Comparison of ENCODE assay signal across 12 cellular contexts in genomic region chr17:81889602-81890001, GRCh38. TPM values are rescaled to one million over a fixed set of nuclear protein-coding genes. Genes with fewer than 3 reads are reported as not detected.
DNase-seq lines count a peak whose midpoint lies in the region; ATAC-seq, FAIRE-seq and TF ChIP-seq lines count a peak whose summit lies in the region.
"Had no signal": no experiment of that assay in that cellular context is flagged by ENCODE, and none has a peak within 500 bp of the region (broad histone marks: within the 10 kb centered on the region; RNA-seq: fewer than 3 reads in every experiment).

No MANE protein-coding gene starts in this region.

- H4K20me1 ChIP-seq in endothelial cell of umbilical vein (replicated peaks; ENCODE audit: control insufficient read depth, extremely low read depth, insufficient read depth, low read length) = no peaks in the 10 kb centered on the region

- no peaks in the 10 kb centered on the region for H3K9me1 ChIP-seq in endothelial cell of umbilical vein (replicated peaks; ENCODE audit: control insufficient read depth, extremely low read depth, insufficient read depth, low read length)

- H3K4me1 Mint-ChIP-seq in activated naive CD4-positive, alpha-beta T cell treated with anti-CD3 and anti-CD28 coated beads, Interleukin-2, amount 10 ng/mL, durations not matched to agents 7 days and 5 days = peaks cover 45% of the 10 kb centered on the region
- H3K4me1 Mint-ChIP-seq in stimulated activated memory B cell treated with anti-CD40 and anti-IgM and Interleukin-4, amounts not matched to agents 10 μg/mL and 1 μg/mL and 100 μg/mL, for 72 hours = peaks cover 39% of the 10 kb centered on the region

- H2AFZ ChIP-seq in endothelial cell of umbilical vein (ENCODE audit: low read depth, low read length) = no peak overlapping the region

- CTCF ChIA-PET in activated naive CD4-positive, alpha-beta T cell treated with anti-CD3 and anti-CD28 coated beads, Interleukin-2, amount 10 ng/mL, durations not matched to agents 7 days and 5 days (lab: Charles Lee) = no interaction called here
- CTCF ChIA-PET in RWPE1 (lab: Yijun Ruan, JAX) = no interaction called here
- CTCF ChIA-PET in endothelial cell of umbilical vein (lab: Charles Lee) = no interaction called here

- H3K4me3 ChIP-seq in endothelial cell of umbilical vein (replicated peaks in 1 of 3; ENCODE audit: insufficient read depth in 1 of 3, low read depth in 1 of 3, low read length in 3 of 3) = no peak overlapping the region

- ATAC-seq in stimulated activated memory B cell treated with anti-CD40 and anti-IgM and Interleukin-4, amounts not matched to agents 10 μg/mL and 1 μg/mL and 100 μg/mL, for 72 hours = no peak
- ATAC-seq in esophagus mucosa = no peak
- no peak for ATAC-seq in GM19328 (IDR thresholded peaks at IDR 0.05; ENCODE audit: unreplicated experiment)
- ATAC-seq: left ventricle myocardium superior had no signal

- H3K27me3 ChIP-seq in endothelial cell of umbilical vein (ENCODE audit: control insufficient read depth in 2 of 2, insufficient read depth in 2 of 2, low read length in 2 of 2) = no peaks in the 10 kb centered on the region
- H3K27me3 ChIP-seq: spleen had no signal

- no peaks in the 10 kb centered on the region for H3K9me3 ChIP-seq in endothelial cell of umbilical vein (replicated peaks; ENCODE audit: control insufficient read depth, insufficient read depth, low read length)
- H3K9me3 ChIP-seq: spleen had no signal

- H3K27ac Mint-ChIP-seq in activated naive CD4-positive, alpha-beta T cell treated with anti-CD3 and anti-CD28 coated beads, Interleukin-2, amount 10 ng/mL, durations not matched to agents 7 days and 5 days = peak overlapping the region; percentile 81
- peak overlapping the region; percentile 40 for H3K27ac Mint-ChIP-seq in stimulated activated memory B cell treated with anti-CD40 and anti-IgM and Interleukin-4, amounts not matched to agents 10 μg/mL and 1 μg/mL and 100 μg/mL, for 72 hours

- POLR2A ChIA-PET in RWPE1 (lab: Yijun Ruan, JAX; ENCODE audit: low non-redundant PET) (no interaction called here), endothelial cell of umbilical vein (lab: Charles Lee) (no interaction called here)

- TF ChIP-seq CTCF in RWPE1 (conservative IDR thresholded peaks at IDR 0.05; ENCODE audit: low read depth) (no peak), endothelial cell of umbilical vein (IDR thresholded peaks at IDR 0.05; ENCODE audit: extremely low read depth in 1 of 2, insufficient read depth in 1 of 2, low read depth in 1 of 2, low read length in 2 of 2) (no peak)

- H3K9me3 Mint-ChIP-seq in activated naive CD4-positive, alpha-beta T cell treated with anti-CD3 and anti-CD28 coated beads, Interleukin-2, amount 10 ng/mL, durations not matched to agents 7 days and 5 days = no peaks in the 10 kb centered on the region
- H3K9me3 Mint-ChIP-seq in stimulated activated memory B cell treated with anti-CD40 and anti-IgM and Interleukin-4, amounts not matched to agents 10 μg/mL and 1 μg/mL and 100 μg/mL, for 72 hours = no peaks in the 10 kb centered on the region

- no peak overlapping the region for H3K9ac ChIP-seq in endothelial cell of umbilical vein (replicated peaks; ENCODE audit: extremely low read depth, insufficient read depth, low read length)

- H3K27me3 Mint-ChIP-seq in activated naive CD4-positive, alpha-beta T cell treated with anti-CD3 and anti-CD28 coated beads, Interleukin-2, amount 10 ng/mL, durations not matched to agents 7 days and 5 days = no peaks in the 10 kb centered on the region
- no peaks in the 10 kb centered on the region for H3K27me3 Mint-ChIP-seq in stimulated activated memory B cell treated with anti-CD40 and anti-IgM and Interleukin-4, amounts not matched to agents 10 μg/mL and 1 μg/mL and 100 μg/mL, for 72 hours

- peaks cover 45% of the 10 kb centered on the region for H3K36me3 Mint-ChIP-seq in activated naive CD4-positive, alpha-beta T cell treated with anti-CD3 and anti-CD28 coated beads, Interleukin-2, amount 10 ng/mL, durations not matched to agents 7 days and 5 days
- peaks cover 35% of the 10 kb centered on the region for H3K36me3 Mint-ChIP-seq in stimulated activated memory B cell treated with anti-CD40 and anti-IgM and Interleukin-4, amounts not matched to agents 10 μg/mL and 1 μg/mL and 100 μg/mL, for 72 hours

- dilution Hi-C loops in endothelial cell of umbilical vein (cut with MboI; ENCODE audit: extremely low pct_ligation_motif_present, low sequenced_read_pairs) = no loop called here

- intact Hi-C loops in endothelial cell of umbilical vein (cut with micrococcal nuclease) = loop anchor here (2.0 kb wide), 2 partner anchors 19 to 21 kb away; partner anchors contain the start of genes ARHGDIA and PCYT2

- DNase-seq in activated naive CD4-positive, alpha-beta T cell treated with anti-CD3 and anti-CD28 coated beads, Interleukin-2, amount 10 ng/mL, durations not matched to agents 7 days and 5 days = no peak
- no peak for DNase-seq in activated naive CD4-positive, alpha-beta T cell treated with Interleukin-2 at 50 U/mL for 16 hours
- DNase-seq in RWPE1 (ENCODE audit: low spot score) (no peak), endothelial cell of umbilical vein (ENCODE audit: low read depth, low spot score) (no peak), HuH-7.5 (ENCODE audit: low spot score) (no peak)
- DNase-seq: C1 segment of cervical spinal cord, left ventricle myocardium superior, NCI-H2081 treated with DMSO at 0.1 percent for 48 hours, spleen had no signal

- H3K4me2 ChIP-seq in endothelial cell of umbilical vein (ENCODE audit: insufficient read depth, low read length) = peak overlapping the region; percentile 84

- no peak for TF ChIP-seq POLR2A in endothelial cell of umbilical vein (IDR thresholded peaks at IDR 0.05; ENCODE audit: low read depth, low read length)

- H3K27ac ChIP-seq in RWPE1 = peak overlapping the region; percentile 98
- no peak overlapping the region for H3K27ac ChIP-seq in endothelial cell of umbilical vein (ENCODE audit: insufficient read depth, low read depth, low read length)

- H3K36me3 ChIP-seq in endothelial cell of umbilical vein (ENCODE audit: control insufficient read depth in 2 of 2, extremely low read depth in 1 of 2, insufficient read depth in 2 of 2, low read length in 2 of 2) = peaks cover 24 to 42% of the 10 kb centered on the region in 2 experiments

- peaks cover 13% of the 10 kb centered on the region for H3K4me1 ChIP-seq in endothelial cell of umbilical vein (ENCODE audit: control insufficient read depth, extremely low read depth, insufficient read depth, low read length)

- H3K79me2 ChIP-seq in endothelial cell of umbilical vein (ENCODE audit: control insufficient read depth, insufficient read depth, low read length) = peaks cover 55% of the 10 kb centered on the region

- FAIRE-seq in endothelial cell of umbilical vein (lab: Jason Lieb, UNC) = no peak

- H3K4me3 Mint-ChIP-seq in activated naive CD4-positive, alpha-beta T cell treated with anti-CD3 and anti-CD28 coated beads, Interleukin-2, amount 10 ng/mL, durations not matched to agents 7 days and 5 days = peak overlapping the region; percentile 87
- peak overlapping the region; percentile 91 for H3K4me3 Mint-ChIP-seq in stimulated activated memory B cell treated with anti-CD40 and anti-IgM and Interleukin-4, amounts not matched to agents 10 μg/mL and 1 μg/mL and 100 μg/mL, for 72 hours

- BruUV-seq in endothelial cell of umbilical vein (replicated peaks; lab: Mats Ljungman, UMichigan) = no TSS peak

RNA-seq across cellular contexts. Expression of gene ALYREF, which starts 1.8 kb away (rescaled TPM):
- total RNA-seq in endothelial cell of umbilical vein (175 and 183 TPM in 2 replicates), esophagus mucosa (68.9 TPM)
- polyA plus RNA-seq in endothelial cell of umbilical vein = 92.0 and 101 TPM in 2 replicates
- 141 and 155 TPM in 2 replicates for polyA plus RNA-seq in endothelial cell of umbilical vein (2011; cell fraction: cytosol; rRNA removed)
- 92.7 and 104 TPM in 2 replicates for polyA plus RNA-seq in endothelial cell of umbilical vein (2011; cell fraction: nucleus; rRNA removed)
- 107 and 129 TPM in 2 replicates for polyA plus RNA-seq in endothelial cell of umbilical vein (2012)
- polyA minus RNA-seq in endothelial cell of umbilical vein = 91.3 and 110 TPM in 2 replicates
- polyA minus RNA-seq in endothelial cell of umbilical vein (2011; cell fraction: cytosol; rRNA and poly(A)+ RNA removed) = 82.1 TPM
- polyA minus RNA-seq in endothelial cell of umbilical vein (2011; cell fraction: nucleus; rRNA and poly(A)+ RNA removed) = 20.8 and 37.7 TPM in 2 replicates

RNA-seq across cellular contexts. Expression of gene ANAPC11, which starts 1.9 kb away (rescaled TPM):
- total RNA-seq in endothelial cell of umbilical vein (126 and 128 TPM in 2 replicates), esophagus mucosa (113 TPM)
- 801 and 844 TPM in 2 replicates for polyA plus RNA-seq in endothelial cell of umbilical vein
- 408 and 478 TPM in 2 replicates for polyA plus RNA-seq in endothelial cell of umbilical vein (2011; cell fraction: cytosol; rRNA removed)
- 130 and 153 TPM in 2 replicates for polyA plus RNA-seq in endothelial cell of umbilical vein (2011; cell fraction: nucleus; rRNA removed)
- 181 and 236 TPM in 2 replicates for polyA plus RNA-seq in endothelial cell of umbilical vein (2012)
- 90.8 and 105 TPM in 2 replicates for polyA minus RNA-seq in endothelial cell of umbilical vein
- 57.0 TPM for polyA minus RNA-seq in endothelial cell of umbilical vein (2011; cell fraction: cytosol; rRNA and poly(A)+ RNA removed)
- 14.8 and 21.0 TPM in 2 replicates for polyA minus RNA-seq in endothelial cell of umbilical vein (2011; cell fraction: nucleus; rRNA and poly(A)+ RNA removed)

RNA-seq across cellular contexts. Expression of gene NPB, which starts 12.4 kb away (rescaled TPM):
- total RNA-seq in endothelial cell of umbilical vein (0.42 TPM in 1 of 2 replicates, not detected in the other), esophagus mucosa (0.24 TPM)
- polyA plus RNA-seq in endothelial cell of umbilical vein = 0.33 and 0.81 TPM in 2 replicates
- polyA plus RNA-seq in endothelial cell of umbilical vein (2011; cell fraction: cytosol; rRNA removed) = 0.09 and 0.23 TPM in 2 replicates
- not detected in 2 replicates for polyA plus RNA-seq in endothelial cell of umbilical vein (2011; cell fraction: nucleus; rRNA removed)
- 0.41 TPM in 1 of 2 replicates, not detected in the other for polyA plus RNA-seq in endothelial cell of umbilical vein (2012)
- not detected in 2 replicates for polyA minus RNA-seq in endothelial cell of umbilical vein
- polyA minus RNA-seq in endothelial cell of umbilical vein (2011; cell fraction: cytosol; rRNA and poly(A)+ RNA removed) = not detected
- not detected in 2 replicates for polyA minus RNA-seq in endothelial cell of umbilical vein (2011; cell fraction: nucleus; rRNA and poly(A)+ RNA removed)

RNA-seq across cellular contexts. Expression of gene ARHGDIA, which starts 18.5 kb away (rescaled TPM):
- total RNA-seq in endothelial cell of umbilical vein = 617 and 645 TPM in 2 replicates
- 358 and 487 TPM in 2 replicates for polyA plus RNA-seq in endothelial cell of umbilical vein
- polyA plus RNA-seq in endothelial cell of umbilical vein (2011; cell fraction: cytosol; rRNA removed) = 204 and 238 TPM in 2 replicates
- 287 and 328 TPM in 2 replicates for polyA plus RNA-seq in endothelial cell of umbilical vein (2011; cell fraction: nucleus; rRNA removed)
- 413 and 718 TPM in 2 replicates for polyA plus RNA-seq in endothelial cell of umbilical vein (2012)
- 53.7 and 74.5 TPM in 2 replicates for polyA minus RNA-seq in endothelial cell of umbilical vein
- polyA minus RNA-seq in endothelial cell of umbilical vein (2011; cell fraction: cytosol; rRNA and poly(A)+ RNA removed) = 92.8 TPM
- polyA minus RNA-seq in endothelial cell of umbilical vein (2011; cell fraction: nucleus; rRNA and poly(A)+ RNA removed) = 59.1 and 110 TPM in 2 replicates
- 300 TPM for total RNA-seq in esophagus mucosa

RNA-seq across cellular contexts. Expression of gene PCYT2, which starts 21.6 kb away (rescaled TPM):
- 52.3 and 57.1 TPM in 2 replicates for total RNA-seq in endothelial cell of umbilical vein
- polyA plus RNA-seq in endothelial cell of umbilical vein = 52.0 and 54.6 TPM in 2 replicates
- 46.0 and 49.9 TPM in 2 replicates for polyA plus RNA-seq in endothelial cell of umbilical vein (2011; cell fraction: cytosol; rRNA removed)
- 75.1 and 77.2 TPM in 2 replicates for polyA plus RNA-seq in endothelial cell of umbilical vein (2011; cell fraction: nucleus; rRNA removed)
- polyA plus RNA-seq in endothelial cell of umbilical vein (2012) = 25.4 and 27.0 TPM in 2 replicates
- polyA minus RNA-seq in endothelial cell of umbilical vein = 34.8 and 35.2 TPM in 2 replicates
- polyA minus RNA-seq in endothelial cell of umbilical vein (2011; cell fraction: cytosol; rRNA and poly(A)+ RNA removed) = 16.9 TPM
- polyA minus RNA-seq in endothelial cell of umbilical vein (2011; cell fraction: nucleus; rRNA and poly(A)+ RNA removed) = 11.0 and 18.7 TPM in 2 replicates
- 36.7 TPM for total RNA-seq in esophagus mucosa
